In the genomic region with DNA sequence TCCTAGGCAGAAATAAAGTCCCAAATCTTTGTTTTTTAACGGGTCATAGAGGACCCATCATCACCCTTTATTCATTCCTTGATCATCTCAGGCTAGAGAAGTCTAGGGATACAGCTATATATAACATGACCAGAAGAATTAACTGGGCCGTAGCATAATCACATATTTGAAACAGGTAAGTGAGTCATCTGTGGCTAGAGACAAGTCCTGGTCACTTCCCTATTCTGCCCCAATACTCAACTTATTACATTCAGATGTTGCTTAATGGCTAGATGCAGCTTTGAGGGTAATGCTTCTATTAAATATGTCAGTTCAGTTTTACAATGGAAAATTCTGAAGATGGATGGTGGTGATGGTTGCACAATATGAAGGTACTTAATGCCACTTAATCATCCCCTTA, we compare ENCODE assay signal across 14 cellular contexts. TPM values are rescaled to one million over a fixed set of nuclear protein-coding genes. Genes with fewer than 3 reads are reported as not detected.
DNase-seq lines count a peak whose midpoint lies in the region; ATAC-seq, FAIRE-seq and TF ChIP-seq lines count a peak whose summit lies in the region.
"Had no signal": no experiment of that assay in that cellular context is flagged by ENCODE, and none has a peak within 500 bp of the region (broad histone marks: within the 10 kb centered on the region; RNA-seq: fewer than 3 reads in every experiment).

No MANE protein-coding gene starts in this region.

- 73% methylated on average over 2 of the region's 2 CpGs for WGBS in HepG2 (ENCODE audit: low lambda C conversion rate)
- 68% methylated on average over 2 of the region's 2 CpGs for WGBS in right lobe of liver (ENCODE audit: insufficient coverage, low coverage, low lambda C conversion rate, missing lambda C conversion rate)

- H3K9me3 ChIP-seq in HepG2 (ENCODE audit: low read length) (no peaks in the 10 kb centered on the region), right lobe of liver (no peaks in the 10 kb centered on the region)
- H3K9me3 ChIP-seq: testis had no signal

- POLR2A ChIA-PET in HepG2 (lab: Yijun Ruan, JAX): no interaction called here

- H3K79me2 ChIP-seq in HepG2 (ENCODE audit: insufficient read depth, low read length): no peaks in the 10 kb centered on the region

- BruUV-seq in HepG2 (replicated peaks; lab: Mats Ljungman, UMichigan): no TSS peak

- FAIRE-seq in HepG2 (lab: Jason Lieb, UNC): no peak

- no peaks in the 10 kb centered on the region for H3K4me1 Mint-ChIP-seq in activated naive CD4-positive, alpha-beta T cell treated with anti-CD3 and anti-CD28 coated beads for 36 hours (ENCODE audit: low read depth)

- TF ChIP-seq POLR2A in HepG2 (IDR thresholded peaks at IDR 0.05; ENCODE audit: insufficient read depth in 1 of 2, low read depth in 2 of 2, low read length in 2 of 2) (no peak), right lobe of liver (IDR thresholded peaks at IDR 0.05) (no peak)

- H3K4me3 Mint-ChIP-seq in activated naive CD4-positive, alpha-beta T cell treated with anti-CD3 and anti-CD28 coated beads for 36 hours: no peak overlapping the region
- H3K4me3 Mint-ChIP-seq: activated CD8-positive, alpha-beta T cell treated with anti-CD3 and anti-CD28 coated beads for 36 hours had no signal

- H3K4me1 ChIP-seq in HepG2 (ENCODE audit: insufficient read depth, low read length) (no peaks in the 10 kb centered on the region), right lobe of liver (no peaks in the 10 kb centered on the region)
- H3K4me1 ChIP-seq: testis had no signal

- H3K36me3 Mint-ChIP-seq in activated naive CD4-positive, alpha-beta T cell treated with anti-CD3 and anti-CD28 coated beads for 36 hours (ENCODE audit: low read depth): peaks cover 12% of the 10 kb centered on the region

- no peaks in the 10 kb centered on the region for H3K27me3 Mint-ChIP-seq in activated naive CD4-positive, alpha-beta T cell treated with anti-CD3 and anti-CD28 coated beads for 36 hours (ENCODE audit: low read depth)
- H3K27me3 Mint-ChIP-seq: activated CD8-positive, alpha-beta T cell treated with anti-CD3 and anti-CD28 coated beads for 36 hours had no signal

- H3K27ac ChIP-seq in HepG2 (ENCODE audit: extremely low read length, insufficient read depth, low read length) (no peak overlapping the region), right lobe of liver (no peak overlapping the region)
- H3K27ac ChIP-seq: testis had no signal

- H2AFZ ChIP-seq in HepG2 (ENCODE audit: low read length): no peak overlapping the region

- DNase-seq in HepG2 (ENCODE audit: low spot score): no peak
- no peak for DNase-seq in right lobe of liver
- DNase-seq in M059J (ENCODE audit: low read depth): peak; percentile 8
- DNase-seq in HuH-7 (ENCODE audit: low spot score): no peak
- DNase-seq in NCI-H146 treated with DMSO at 0.1 percent for 48 hours (lab: John Stamatoyannopoulos, UW; ENCODE audit: unreplicated experiment): no peak
- DNase-seq in Right ventricle myocardium superior: no peak
- DNase-seq in activated naive CD4-positive, alpha-beta T cell treated with anti-CD3 and anti-CD28 coated beads for 36 hours: no peak
- DNase-seq: activated CD8-positive, alpha-beta T cell treated with anti-CD3 and anti-CD28 coated beads for 36 hours; glutamatergic neuron; IMR-90; left ventricle myocardium superior; stimulated activated CD4-positive, alpha-beta T cell treated with anti-CD3 and anti-CD28 coated beads, Interleukin-2, amount 100 ng/mL, for 48 hours; testis had no signal

- CTCF ChIA-PET in HepG2 (lab: Yijun Ruan, JAX; ENCODE audit: low intra/inter-chr PET ratio, low total read pairs): interaction anchor here (3.1 kb wide), 1 partner anchor 91 kb away, joined by 26 read pairs; no protein-coding TSS in a partner anchor
- CTCF ChIA-PET in activated naive CD4-positive, alpha-beta T cell treated with anti-CD3 and anti-CD28 coated beads for 36 hours (lab: Charles Lee): interaction anchor here (0.5 to 2.7 kb wide), 4 partner anchors 103 to 359 kb away, joined by 3 to 18 read pairs (median 4); a partner anchor contains a TSS

- no peak overlapping the region for H3K9ac ChIP-seq in HepG2 (ENCODE audit: insufficient read depth, low read depth, low read length)

- H3K4me3 ChIP-seq in HepG2 (replicated peaks in 1 of 3; ENCODE audit: insufficient read depth in 1 of 3, low read depth in 2 of 3, low read length in 3 of 3): no peak overlapping the region
- no peak overlapping the region for H3K4me3 ChIP-seq in right lobe of liver
- H3K4me3 ChIP-seq: testis had no signal

- no peak overlapping the region for H3K4me2 ChIP-seq in HepG2 (ENCODE audit: low read depth, low read length)

- H4K20me1 ChIP-seq in HepG2 (ENCODE audit: insufficient read depth, low read length): no peaks in the 10 kb centered on the region

- ATAC-seq in HepG2 (no peak), right lobe of liver (no peak), HG02938 (IDR thresholded peaks at IDR 0.05; ENCODE audit: unreplicated experiment) (peak; percentile 84), Right ventricle myocardium superior (ENCODE audit: poor library complexity) (no peak)
- ATAC-seq: activated CD8-positive, alpha-beta T cell treated with anti-CD3 and anti-CD28 coated beads for 36 hours; left ventricle myocardium superior had no signal

- H3K9me3 Mint-ChIP-seq in activated naive CD4-positive, alpha-beta T cell treated with anti-CD3 and anti-CD28 coated beads for 36 hours: no peaks in the 10 kb centered on the region
- H3K9me3 Mint-ChIP-seq: activated CD8-positive, alpha-beta T cell treated with anti-CD3 and anti-CD28 coated beads for 36 hours had no signal

- no peak for TF ChIP-seq RAD21 in HepG2 (CRISPR knock-in tag; IDR thresholded peaks at IDR 0.05)

- H3K36me3 ChIP-seq in HepG2 (replicated peaks in 1 of 2; ENCODE audit: control insufficient read depth in 1 of 2, insufficient read depth in 2 of 2, low read length in 2 of 2) (no peaks in the 10 kb centered on the region; a peak in 1 of 5 replicates), right lobe of liver (no peaks in the 10 kb centered on the region)

- in situ Hi-C loops in HepG2 (cut with HindIII; ENCODE audit: extremely low pct_ligation_motif_present, low pct_unique_long_range_greater_than_20kb): loop anchor here (5.0 kb wide), 1 partner anchor 92 kb away; no protein-coding TSS in a partner anchor

- intact Hi-C loops in HepG2 (cut with micrococcal nuclease; ENCODE audit: unreplicated experiment): no loop called here
- intact Hi-C loops in right lobe of liver (cut with DNase I): no loop called here
- intact Hi-C loops in Right ventricle myocardium superior (cut with DNase I): loop anchor here (10.0 kb wide), 1 partner anchor 100 kb away; a partner anchor contains a TSS
- intact Hi-C loops in activated naive CD4-positive, alpha-beta T cell treated with anti-CD3 and anti-CD28 coated beads for 36 hours (cut with micrococcal nuclease): no loop called here

- TF ChIP-seq EP300 in HepG2 (IDR thresholded peaks at IDR 0.05; ENCODE audit: low read depth in 2 of 2, low read length in 2 of 2): no peak
- no peak for TF ChIP-seq EP300 in HepG2 (CRISPR knock-in tag; IDR thresholded peaks at IDR 0.05; ENCODE audit: borderline replicate concordance)

- no peaks in the 10 kb centered on the region for H3K27me3 ChIP-seq in HepG2 (ENCODE audit: control insufficient read depth in 1 of 2, insufficient read depth in 2 of 2, low read length in 2 of 2)
- H3K27me3 ChIP-seq in right lobe of liver: no peaks in the 10 kb centered on the region
- H3K27me3 ChIP-seq: testis had no signal

- H3K27ac Mint-ChIP-seq in activated naive CD4-positive, alpha-beta T cell treated with anti-CD3 and anti-CD28 coated beads for 36 hours: no peak overlapping the region
- H3K27ac Mint-ChIP-seq: activated CD8-positive, alpha-beta T cell treated with anti-CD3 and anti-CD28 coated beads for 36 hours had no signal

- TF ChIP-seq CTCF in HepG2 (CRISPR knock-in tag; IDR thresholded peaks at IDR 0.05) (no peak), right lobe of liver (IDR thresholded peaks at IDR 0.05) (no peak)

RNA-seq across cellular contexts. Expression of a gene that starts 47.0 kb away (rescaled TPM):
- total RNA-seq in HepG2 (2016; rRNA removed; fragmentation: Illumina TruSeq; extraction: Trizol) (26.1 and 35.6 TPM in 2 replicates), right lobe of liver (1 to 10 TPM in 2 of 6 experiments, under 1 TPM in 3, not detected in 1; 0.29 to 1.7 (median 0.62) TPM), Right ventricle myocardium superior (0.62 TPM)
- 5.3 and 6.4 TPM in 2 replicates for total RNA-seq in HepG2 (2016; cell fraction: cytosol; rRNA removed; fragmentation: Illumina TruSeq; extraction: Trizol; ENCODE audit: low read depth)
- 24.4 and 33.9 TPM in 2 replicates for total RNA-seq in HepG2 (2016; cell fraction: insoluble cytoplasmic fraction; rRNA removed; fragmentation: Illumina TruSeq; extraction: Trizol)
- total RNA-seq in HepG2 (2016; cell fraction: membrane; rRNA removed; fragmentation: Illumina TruSeq; extraction: Trizol): 13.0 and 14.4 TPM in 2 replicates
- 17.1 and 17.8 TPM in 2 replicates for total RNA-seq in HepG2 (2016; cell fraction: nucleus; rRNA removed; fragmentation: Illumina TruSeq; extraction: Trizol)
- 1.6 and 3.2 TPM in 2 replicates for polyA plus RNA-seq in HepG2 (2011; rRNA removed)
- 1.7 and 2.3 TPM in 2 replicates for polyA plus RNA-seq in HepG2 (2011; cell fraction: cytosol; rRNA removed)
- polyA plus RNA-seq in HepG2 (2011; cell fraction: nucleus; rRNA removed): 1.8 and 2.1 TPM in 2 replicates
- 1.0 and 5.1 TPM in 2 replicates for polyA plus RNA-seq in HepG2 (2012)
- polyA plus RNA-seq in HepG2 (2016; cell fraction: cytosol; fragmentation: Illumina TruSeq; extraction: Trizol; ENCODE audit: low read depth): 1.3 and 1.4 TPM in 2 replicates
- polyA plus RNA-seq in HepG2 (2016; cell fraction: insoluble cytoplasmic fraction; fragmentation: Illumina TruSeq; extraction: Trizol; ENCODE audit: low read depth): 22.5 and 24.0 TPM in 2 replicates
- 4.7 and 4.8 TPM in 2 replicates for polyA plus RNA-seq in HepG2 (2016; cell fraction: membrane; fragmentation: Illumina TruSeq; extraction: Trizol; ENCODE audit: low read depth)
- polyA plus RNA-seq in HepG2 (2016; cell fraction: nucleus; fragmentation: Illumina TruSeq; extraction: Trizol; ENCODE audit: insufficient read depth, low read depth): 13.3 and 14.2 TPM in 2 replicates
- 3.8 and 32.8 TPM in 2 replicates for polyA minus RNA-seq in HepG2 (2011; rRNA and poly(A)+ RNA removed; ENCODE audit: low replicate concordance)
- 4.7 and 7.4 TPM in 2 replicates for polyA minus RNA-seq in HepG2 (2011; cell fraction: cytosol; rRNA and poly(A)+ RNA removed)
- polyA minus RNA-seq in HepG2 (2011; cell fraction: nucleus; rRNA and poly(A)+ RNA removed): 11.1 and 12.6 TPM in 2 replicates
- 25.0 and 36.8 TPM in 2 replicates for total RNA-seq in M059J (2014; rRNA removed; shearing (Covaris generic))
- total RNA-seq in activated naive CD4-positive, alpha-beta T cell treated with anti-CD3 and anti-CD28 coated beads for 36 hours: 10 to 100 TPM; 55.3 to 59.6 TPM
